In the genomic region with DNA sequence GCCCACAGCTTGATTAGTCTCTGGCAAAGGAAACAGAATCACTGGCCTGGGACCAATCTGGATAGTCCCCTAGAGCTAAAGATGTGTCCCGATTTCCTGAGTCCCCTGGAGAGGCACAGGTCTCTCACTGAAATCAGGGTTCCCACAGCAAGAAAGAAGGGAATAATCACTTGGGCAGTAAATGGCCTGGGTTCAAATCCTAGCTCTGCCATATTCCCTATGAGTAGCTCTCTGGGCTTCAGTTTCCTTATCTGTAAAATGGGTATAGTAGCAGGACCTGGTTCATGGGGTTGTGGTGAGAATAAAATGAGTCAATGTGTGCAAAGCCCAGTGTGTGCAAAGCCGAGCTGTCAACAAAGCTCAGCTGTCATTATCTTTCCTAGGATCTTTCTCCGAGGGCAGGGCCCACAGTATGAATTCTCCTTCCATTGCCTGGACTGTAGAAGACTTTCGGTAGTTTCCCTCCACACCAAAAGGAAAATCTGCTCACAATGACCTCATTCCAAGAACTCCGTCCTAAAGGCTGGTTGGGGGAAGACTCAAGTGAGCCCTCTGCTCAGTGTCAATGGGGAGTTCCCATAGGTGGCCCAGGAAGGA, we compare ENCODE assay signal across 2 cellular contexts.
TF ChIP-seq lines count a peak whose summit lies in the region.

No MANE protein-coding gene starts in this region.

TF ChIP-seq in HepG2, 621 proteins besides CTCF, POLR2A, EP300 and RAD21:
- TF ChIP-seq TAF15 (IDR thresholded peaks at IDR 0.05; ENCODE audit: low read depth, low read length, poor library complexity, severe bottlenecking) (no peak), ZNF629 (CRISPR knock-in tag; conservative IDR thresholded peaks at IDR 0.05) (peak; percentile 55), NR2F1 (CRISPR knock-in tag; IDR thresholded peaks at IDR 0.05) (no peak)
- TF ChIP-seq, protein P1, sequence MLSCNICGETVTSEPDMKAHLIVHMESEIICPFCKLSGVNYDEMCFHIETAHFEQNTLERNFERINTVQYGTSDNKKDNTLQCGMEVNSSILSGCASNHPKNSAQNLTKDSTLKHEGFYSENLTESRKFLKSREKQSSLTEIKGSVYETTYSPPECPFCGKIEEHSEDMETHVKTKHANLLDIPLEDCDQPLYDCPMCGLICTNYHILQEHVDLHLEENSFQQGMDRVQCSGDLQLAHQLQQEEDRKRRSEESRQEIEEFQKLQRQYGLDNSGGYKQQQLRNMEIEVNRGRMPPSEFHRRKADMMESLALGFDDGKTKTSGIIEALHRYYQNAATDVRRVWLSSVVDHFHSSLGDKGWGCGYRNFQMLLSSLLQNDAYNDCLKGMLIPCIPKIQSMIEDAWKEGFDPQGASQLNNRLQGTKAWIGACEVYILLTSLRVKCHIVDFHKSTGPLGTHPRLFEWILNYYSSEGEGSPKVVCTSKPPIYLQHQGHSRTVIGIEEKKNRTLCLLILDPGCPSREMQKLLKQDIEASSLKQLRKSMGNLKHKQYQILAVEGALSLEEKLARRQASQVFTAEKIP (CRISPR knock-in tag; IDR thresholded peaks at IDR 0.05; ENCODE audit: borderline replicate concordance) = no peak
TF ChIP-seq in HepG2: peak in this region for 1.

TF ChIP-seq in K562, 482 proteins besides CTCF, POLR2A, EP300 and RAD21 (continues in another document):
- 0 out of 2 replicates have a peak, but pooled peaks have one; percentile 36 for TF ChIP-seq HDAC2 (IDR thresholded peaks at IDR 0.05)
- TF ChIP-seq CHD4 (IDR thresholded peaks at IDR 0.05; ENCODE audit: insufficient read depth, insufficient replicate concordance, low read depth, low read length, poor library complexity, severe bottlenecking) = peak; percentile 71
- TF ChIP-seq, protein P2, sequence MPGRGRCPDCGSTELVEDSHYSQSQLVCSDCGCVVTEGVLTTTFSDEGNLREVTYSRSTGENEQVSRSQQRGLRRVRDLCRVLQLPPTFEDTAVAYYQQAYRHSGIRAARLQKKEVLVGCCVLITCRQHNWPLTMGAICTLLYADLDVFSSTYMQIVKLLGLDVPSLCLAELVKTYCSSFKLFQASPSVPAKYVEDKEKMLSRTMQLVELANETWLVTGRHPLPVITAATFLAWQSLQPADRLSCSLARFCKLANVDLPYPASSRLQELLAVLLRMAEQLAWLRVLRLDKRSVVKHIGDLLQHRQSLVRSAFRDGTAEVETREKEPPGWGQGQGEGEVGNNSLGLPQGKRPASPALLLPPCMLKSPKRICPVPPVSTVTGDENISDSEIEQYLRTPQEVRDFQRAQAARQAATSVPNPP (IDR thresholded peaks at IDR 0.05; ENCODE audit: borderline replicate concordance, insufficient read depth, insufficient read length) = no peak
- no peak for TF ChIP-seq ZNF146 (CRISPR knock-in tag; IDR thresholded peaks at IDR 0.05; ENCODE audit: unreplicated experiment)
- no peak for TF ChIP-seq ZKSCAN1 (IDR thresholded peaks at IDR 0.05; ENCODE audit: low read depth, low read length)
- no peak for TF ChIP-seq POLR2AphosphoS2 (IDR thresholded peaks at IDR 0.05; ENCODE audit: low read length)
- TF ChIP-seq TFAM (CRISPR knock-in tag; conservative IDR thresholded peaks at IDR 0.05) = no peak
- TF ChIP-seq, protein P3, sequence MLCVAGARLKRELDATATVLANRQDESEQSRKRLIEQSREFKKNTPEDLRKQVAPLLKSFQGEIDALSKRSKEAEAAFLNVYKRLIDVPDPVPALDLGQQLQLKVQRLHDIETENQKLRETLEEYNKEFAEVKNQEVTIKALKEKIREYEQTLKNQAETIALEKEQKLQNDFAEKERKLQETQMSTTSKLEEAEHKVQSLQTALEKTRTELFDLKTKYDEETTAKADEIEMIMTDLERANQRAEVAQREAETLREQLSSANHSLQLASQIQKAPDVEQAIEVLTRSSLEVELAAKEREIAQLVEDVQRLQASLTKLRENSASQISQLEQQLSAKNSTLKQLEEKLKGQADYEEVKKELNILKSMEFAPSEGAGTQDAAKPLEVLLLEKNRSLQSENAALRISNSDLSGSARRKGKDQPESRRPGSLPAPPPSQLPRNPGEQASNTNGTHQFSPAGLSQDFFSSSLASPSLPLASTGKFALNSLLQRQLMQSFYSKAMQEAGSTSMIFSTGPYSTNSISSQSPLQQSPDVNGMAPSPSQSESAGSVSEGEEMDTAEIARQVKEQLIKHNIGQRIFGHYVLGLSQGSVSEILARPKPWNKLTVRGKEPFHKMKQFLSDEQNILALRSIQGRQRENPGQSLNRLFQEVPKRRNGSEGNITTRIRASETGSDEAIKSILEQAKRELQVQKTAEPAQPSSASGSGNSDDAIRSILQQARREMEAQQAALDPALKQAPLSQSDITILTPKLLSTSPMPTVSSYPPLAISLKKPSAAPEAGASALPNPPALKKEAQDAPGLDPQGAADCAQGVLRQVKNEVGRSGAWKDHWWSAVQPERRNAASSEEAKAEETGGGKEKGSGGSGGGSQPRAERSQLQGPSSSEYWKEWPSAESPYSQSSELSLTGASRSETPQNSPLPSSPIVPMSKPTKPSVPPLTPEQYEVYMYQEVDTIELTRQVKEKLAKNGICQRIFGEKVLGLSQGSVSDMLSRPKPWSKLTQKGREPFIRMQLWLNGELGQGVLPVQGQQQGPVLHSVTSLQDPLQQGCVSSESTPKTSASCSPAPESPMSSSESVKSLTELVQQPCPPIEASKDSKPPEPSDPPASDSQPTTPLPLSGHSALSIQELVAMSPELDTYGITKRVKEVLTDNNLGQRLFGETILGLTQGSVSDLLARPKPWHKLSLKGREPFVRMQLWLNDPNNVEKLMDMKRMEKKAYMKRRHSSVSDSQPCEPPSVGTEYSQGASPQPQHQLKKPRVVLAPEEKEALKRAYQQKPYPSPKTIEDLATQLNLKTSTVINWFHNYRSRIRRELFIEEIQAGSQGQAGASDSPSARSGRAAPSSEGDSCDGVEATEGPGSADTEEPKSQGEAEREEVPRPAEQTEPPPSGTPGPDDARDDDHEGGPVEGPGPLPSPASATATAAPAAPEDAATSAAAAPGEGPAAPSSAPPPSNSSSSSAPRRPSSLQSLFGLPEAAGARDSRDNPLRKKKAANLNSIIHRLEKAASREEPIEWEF (CRISPR knock-in tag; IDR thresholded peaks at IDR 0.05) = no peak
- TF ChIP-seq ADNP (tag; IDR thresholded peaks at IDR 0.05) = peak; percentile 80
- no peak for TF ChIP-seq MYNN (IDR thresholded peaks at IDR 0.05)
- TF ChIP-seq MYNN (CRISPR knock-in tag; IDR thresholded peaks at IDR 0.05) = no peak
- no peak for TF ChIP-seq CBFA2T2 (conservative IDR thresholded peaks at IDR 0.05)
- TF ChIP-seq ZNF589 (CRISPR knock-in tag; IDR thresholded peaks at IDR 0.05; ENCODE audit: low read depth) = no peak
- no peak for TF ChIP-seq TRIM28 (IDR thresholded peaks at IDR 0.05)
- TF ChIP-seq BRD4 (IDR thresholded peaks at IDR 0.05) = no peak
- no peak for TF ChIP-seq ZBTB1 (CRISPR knock-in tag; IDR thresholded peaks at IDR 0.05; ENCODE audit: borderline replicate concordance, low read depth)
- TF ChIP-seq, protein P4, sequence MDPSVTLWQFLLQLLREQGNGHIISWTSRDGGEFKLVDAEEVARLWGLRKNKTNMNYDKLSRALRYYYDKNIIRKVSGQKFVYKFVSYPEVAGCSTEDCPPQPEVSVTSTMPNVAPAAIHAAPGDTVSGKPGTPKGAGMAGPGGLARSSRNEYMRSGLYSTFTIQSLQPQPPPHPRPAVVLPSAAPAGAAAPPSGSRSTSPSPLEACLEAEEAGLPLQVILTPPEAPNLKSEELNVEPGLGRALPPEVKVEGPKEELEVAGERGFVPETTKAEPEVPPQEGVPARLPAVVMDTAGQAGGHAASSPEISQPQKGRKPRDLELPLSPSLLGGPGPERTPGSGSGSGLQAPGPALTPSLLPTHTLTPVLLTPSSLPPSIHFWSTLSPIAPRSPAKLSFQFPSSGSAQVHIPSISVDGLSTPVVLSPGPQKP (CRISPR knock-in tag; IDR thresholded peaks at IDR 0.05) = no peak
- TF ChIP-seq PTRF (tag; IDR thresholded peaks at IDR 0.05) = no peak
- TF ChIP-seq HMG20A (CRISPR knock-in tag; conservative IDR thresholded peaks at IDR 0.05) = no peak
- TF ChIP-seq, protein P5, sequence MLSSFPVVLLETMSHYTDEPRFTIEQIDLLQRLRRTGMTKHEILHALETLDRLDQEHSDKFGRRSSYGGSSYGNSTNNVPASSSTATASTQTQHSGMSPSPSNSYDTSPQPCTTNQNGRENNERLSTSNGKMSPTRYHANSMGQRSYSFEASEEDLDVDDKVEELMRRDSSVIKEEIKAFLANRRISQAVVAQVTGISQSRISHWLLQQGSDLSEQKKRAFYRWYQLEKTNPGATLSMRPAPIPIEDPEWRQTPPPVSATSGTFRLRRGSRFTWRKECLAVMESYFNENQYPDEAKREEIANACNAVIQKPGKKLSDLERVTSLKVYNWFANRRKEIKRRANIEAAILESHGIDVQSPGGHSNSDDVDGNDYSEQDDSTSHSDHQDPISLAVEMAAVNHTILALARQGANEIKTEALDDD (IDR thresholded peaks at IDR 0.05) = no peak
- TF ChIP-seq, protein P6, sequence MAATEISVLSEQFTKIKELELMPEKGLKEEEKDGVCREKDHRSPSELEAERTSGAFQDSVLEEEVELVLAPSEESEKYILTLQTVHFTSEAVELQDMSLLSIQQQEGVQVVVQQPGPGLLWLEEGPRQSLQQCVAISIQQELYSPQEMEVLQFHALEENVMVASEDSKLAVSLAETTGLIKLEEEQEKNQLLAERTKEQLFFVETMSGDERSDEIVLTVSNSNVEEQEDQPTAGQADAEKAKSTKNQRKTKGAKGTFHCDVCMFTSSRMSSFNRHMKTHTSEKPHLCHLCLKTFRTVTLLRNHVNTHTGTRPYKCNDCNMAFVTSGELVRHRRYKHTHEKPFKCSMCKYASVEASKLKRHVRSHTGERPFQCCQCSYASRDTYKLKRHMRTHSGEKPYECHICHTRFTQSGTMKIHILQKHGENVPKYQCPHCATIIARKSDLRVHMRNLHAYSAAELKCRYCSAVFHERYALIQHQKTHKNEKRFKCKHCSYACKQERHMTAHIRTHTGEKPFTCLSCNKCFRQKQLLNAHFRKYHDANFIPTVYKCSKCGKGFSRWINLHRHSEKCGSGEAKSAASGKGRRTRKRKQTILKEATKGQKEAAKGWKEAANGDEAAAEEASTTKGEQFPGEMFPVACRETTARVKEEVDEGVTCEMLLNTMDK (IDR thresholded peaks at IDR 0.05; ENCODE audit: borderline replicate concordance, insufficient read depth, low read depth, low read length, poor library complexity, severe bottlenecking) = no peak
- 0 out of 2 replicates have a peak, but pooled peaks have one; percentile 21 for TF ChIP-seq CBX1 (IDR thresholded peaks at IDR 0.05; ENCODE audit: low read depth)
- no peak for TF ChIP-seq SMARCB1 (IDR thresholded peaks at IDR 0.05; ENCODE audit: insufficient read length, low read depth)
- TF ChIP-seq SIN3A (IDR thresholded peaks at IDR 0.05; ENCODE audit: borderline replicate concordance in 2 of 2, control insufficient read depth in 1 of 2, low read depth in 2 of 2, low read length in 2 of 2) = no peak
- no peak for TF ChIP-seq ZFPM2 (CRISPR knock-in tag; IDR thresholded peaks at IDR 0.05)
- no peak for TF ChIP-seq SIRT6 (IDR thresholded peaks at IDR 0.05; ENCODE audit: low read depth, low read length)
- TF ChIP-seq, protein P7, sequence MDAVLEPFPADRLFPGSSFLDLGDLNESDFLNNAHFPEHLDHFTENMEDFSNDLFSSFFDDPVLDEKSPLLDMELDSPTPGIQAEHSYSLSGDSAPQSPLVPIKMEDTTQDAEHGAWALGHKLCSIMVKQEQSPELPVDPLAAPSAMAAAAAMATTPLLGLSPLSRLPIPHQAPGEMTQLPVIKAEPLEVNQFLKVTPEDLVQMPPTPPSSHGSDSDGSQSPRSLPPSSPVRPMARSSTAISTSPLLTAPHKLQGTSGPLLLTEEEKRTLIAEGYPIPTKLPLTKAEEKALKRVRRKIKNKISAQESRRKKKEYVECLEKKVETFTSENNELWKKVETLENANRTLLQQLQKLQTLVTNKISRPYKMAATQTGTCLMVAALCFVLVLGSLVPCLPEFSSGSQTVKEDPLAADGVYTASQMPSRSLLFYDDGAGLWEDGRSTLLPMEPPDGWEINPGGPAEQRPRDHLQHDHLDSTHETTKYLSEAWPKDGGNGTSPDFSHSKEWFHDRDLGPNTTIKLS (IDR thresholded peaks at IDR 0.05; ENCODE audit: borderline replicate concordance, low read depth) = no peak
- TF ChIP-seq SUPT5H (IDR thresholded peaks at IDR 0.05) = no peak
- no peak for TF ChIP-seq JUNB (CRISPR knock-in tag; conservative IDR thresholded peaks at IDR 0.05)
- TF ChIP-seq, protein P8, sequence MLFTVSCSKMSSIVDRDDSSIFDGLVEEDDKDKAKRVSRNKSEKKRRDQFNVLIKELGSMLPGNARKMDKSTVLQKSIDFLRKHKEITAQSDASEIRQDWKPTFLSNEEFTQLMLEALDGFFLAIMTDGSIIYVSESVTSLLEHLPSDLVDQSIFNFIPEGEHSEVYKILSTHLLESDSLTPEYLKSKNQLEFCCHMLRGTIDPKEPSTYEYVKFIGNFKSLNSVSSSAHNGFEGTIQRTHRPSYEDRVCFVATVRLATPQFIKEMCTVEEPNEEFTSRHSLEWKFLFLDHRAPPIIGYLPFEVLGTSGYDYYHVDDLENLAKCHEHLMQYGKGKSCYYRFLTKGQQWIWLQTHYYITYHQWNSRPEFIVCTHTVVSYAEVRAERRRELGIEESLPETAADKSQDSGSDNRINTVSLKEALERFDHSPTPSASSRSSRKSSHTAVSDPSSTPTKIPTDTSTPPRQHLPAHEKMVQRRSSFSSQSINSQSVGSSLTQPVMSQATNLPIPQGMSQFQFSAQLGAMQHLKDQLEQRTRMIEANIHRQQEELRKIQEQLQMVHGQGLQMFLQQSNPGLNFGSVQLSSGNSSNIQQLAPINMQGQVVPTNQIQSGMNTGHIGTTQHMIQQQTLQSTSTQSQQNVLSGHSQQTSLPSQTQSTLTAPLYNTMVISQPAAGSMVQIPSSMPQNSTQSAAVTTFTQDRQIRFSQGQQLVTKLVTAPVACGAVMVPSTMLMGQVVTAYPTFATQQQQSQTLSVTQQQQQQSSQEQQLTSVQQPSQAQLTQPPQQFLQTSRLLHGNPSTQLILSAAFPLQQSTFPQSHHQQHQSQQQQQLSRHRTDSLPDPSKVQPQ (CRISPR knock-in tag; IDR thresholded peaks at IDR 0.05; ENCODE audit: borderline replicate concordance) = no peak
- TF ChIP-seq, protein P9, sequence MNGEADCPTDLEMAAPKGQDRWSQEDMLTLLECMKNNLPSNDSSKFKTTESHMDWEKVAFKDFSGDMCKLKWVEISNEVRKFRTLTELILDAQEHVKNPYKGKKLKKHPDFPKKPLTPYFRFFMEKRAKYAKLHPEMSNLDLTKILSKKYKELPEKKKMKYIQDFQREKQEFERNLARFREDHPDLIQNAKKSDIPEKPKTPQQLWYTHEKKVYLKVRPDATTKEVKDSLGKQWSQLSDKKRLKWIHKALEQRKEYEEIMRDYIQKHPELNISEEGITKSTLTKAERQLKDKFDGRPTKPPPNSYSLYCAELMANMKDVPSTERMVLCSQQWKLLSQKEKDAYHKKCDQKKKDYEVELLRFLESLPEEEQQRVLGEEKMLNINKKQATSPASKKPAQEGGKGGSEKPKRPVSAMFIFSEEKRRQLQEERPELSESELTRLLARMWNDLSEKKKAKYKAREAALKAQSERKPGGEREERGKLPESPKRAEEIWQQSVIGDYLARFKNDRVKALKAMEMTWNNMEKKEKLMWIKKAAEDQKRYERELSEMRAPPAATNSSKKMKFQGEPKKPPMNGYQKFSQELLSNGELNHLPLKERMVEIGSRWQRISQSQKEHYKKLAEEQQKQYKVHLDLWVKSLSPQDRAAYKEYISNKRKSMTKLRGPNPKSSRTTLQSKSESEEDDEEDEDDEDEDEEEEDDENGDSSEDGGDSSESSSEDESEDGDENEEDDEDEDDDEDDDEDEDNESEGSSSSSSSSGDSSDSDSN (IDR thresholded peaks at IDR 0.05; ENCODE audit: borderline replicate concordance in 1 of 2, low read depth in 2 of 2, low read length in 2 of 2) = no peak
- TF ChIP-seq ZNF778 (CRISPR knock-in tag; IDR thresholded peaks at IDR 0.05) = no peak
- no peak for TF ChIP-seq HDAC3 (IDR thresholded peaks at IDR 0.05; ENCODE audit: borderline replicate concordance, partially characterized antibody)
